In the genomic region with DNA sequence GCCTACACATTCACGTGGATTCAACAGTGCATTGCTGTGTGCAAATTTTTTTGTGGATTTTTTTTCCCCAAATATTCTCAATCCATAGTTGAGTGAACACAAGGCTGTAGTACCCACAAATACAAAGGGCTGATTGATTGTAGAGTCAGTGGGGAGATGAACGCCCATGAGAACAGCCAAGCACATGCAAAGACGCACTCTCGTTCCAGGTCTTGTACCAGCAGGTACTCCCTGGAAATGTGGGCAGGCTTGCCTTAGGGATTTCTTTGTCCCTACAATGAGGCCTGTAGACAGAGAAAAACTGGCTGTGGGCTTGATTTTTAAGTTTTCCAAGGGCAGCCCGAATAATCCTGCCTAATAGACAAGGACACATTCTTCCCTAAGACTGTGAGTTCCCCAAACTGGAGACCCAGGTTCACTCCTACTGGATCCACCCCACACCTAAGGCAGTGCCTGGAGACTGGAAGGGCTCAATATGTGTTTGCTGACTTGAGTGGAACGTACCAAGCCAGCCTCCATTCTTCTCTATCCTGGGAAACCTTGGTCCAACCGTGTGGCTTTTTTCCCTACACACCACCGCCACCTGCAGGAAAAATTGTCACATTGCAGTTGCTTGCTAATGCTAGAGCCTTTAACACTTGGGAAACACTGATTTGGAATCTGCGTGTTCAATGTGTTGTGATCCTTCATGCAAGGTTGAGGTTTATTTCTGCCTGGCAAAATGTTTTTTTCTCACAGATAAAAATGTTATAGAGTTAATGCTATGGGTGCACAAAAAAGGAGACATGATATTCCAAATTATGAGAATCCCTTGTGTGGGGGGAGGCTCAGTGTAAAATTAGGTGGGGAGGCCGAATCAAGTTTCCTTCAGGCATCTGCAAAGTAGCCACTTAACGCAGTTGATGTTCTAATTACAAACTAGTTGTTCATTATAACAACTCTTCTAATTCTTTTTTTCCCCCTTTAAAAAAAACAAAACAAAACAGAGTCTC, we compare ENCODE assay signal across 8 cellular contexts. TPM values are rescaled to one million over a fixed set of nuclear protein-coding genes. Genes with fewer than 3 reads are reported as not detected.
DNase-seq lines count a peak whose midpoint lies in the region; ATAC-seq and TF ChIP-seq lines count a peak whose summit lies in the region.

No MANE protein-coding gene starts in this region.

- H3K36me3 Mint-ChIP-seq in brain, result no peaks in the 10 kb centered on the region
- H3K36me3 Mint-ChIP-seq in stimulated activated naive B cell treated with anti-CD40 and anti-IgM and Interleukin-4, amounts not matched to agents 10 μg/mL and 1 μg/mL and 100 μg/mL, for 72 hours, result no peaks in the 10 kb centered on the region

- H3K27ac Mint-ChIP-seq in brain, result peak overlapping the region in 4 of 5 experiments; percentile 11 to 87 (median 39)
- no peak overlapping the region for H3K27ac Mint-ChIP-seq in stimulated activated naive B cell treated with anti-CD40 and anti-IgM and Interleukin-4, amounts not matched to agents 10 μg/mL and 1 μg/mL and 100 μg/mL, for 72 hours

- H3K4me1 ChIP-seq in effector memory CD4-positive, alpha-beta T cell (ENCODE audit: control insufficient read depth, insufficient read depth, low read length, poor library complexity, severe bottlenecking), result no peaks in the 10 kb centered on the region

- H3K4me1 Mint-ChIP-seq in brain, result no peaks in the 10 kb centered on the region
- H3K4me1 Mint-ChIP-seq in stimulated activated naive B cell treated with anti-CD40 and anti-IgM and Interleukin-4, amounts not matched to agents 10 μg/mL and 1 μg/mL and 100 μg/mL, for 72 hours, result no peaks in the 10 kb centered on the region

- H3K4me3 Mint-ChIP-seq in brain, result no peak overlapping the region
- no peak overlapping the region for H3K4me3 Mint-ChIP-seq in stimulated activated naive B cell treated with anti-CD40 and anti-IgM and Interleukin-4, amounts not matched to agents 10 μg/mL and 1 μg/mL and 100 μg/mL, for 72 hours

- peak; percentile 34 to 38 for ATAC-seq in stimulated activated naive B cell treated with anti-CD40 and anti-IgM and Interleukin-4, amounts not matched to agents 10 μg/mL and 1 μg/mL and 100 μg/mL, for 72 hours (replicated peaks)

- peak in 2 of 3 donors; percentile 2 to 3 for DNase-seq in stimulated activated CD4-positive, alpha-beta T cell treated with anti-CD3 and anti-CD28 coated beads, Interleukin-12 subunit alpha, Interleukin-12 subunit beta, amount 100 ng/mL, for 48 hours (ENCODE audit: low read depth in 2 of 3, low spot score in 1 of 3)
- no peak for DNase-seq in stimulated activated CD4-positive, alpha-beta T cell treated with anti-CD3 and anti-CD28 coated beads, Interleukin-4, amount 100 ng/mL, for 1 hour
- DNase-seq in HS-5 (ENCODE audit: low read depth), result peak; percentile 33
- DNase-seq in NCI-H774 (lab: John Stamatoyannopoulos, UW), result peak; percentile 57
- DNase-seq in iPS-NIHi7 (ENCODE audit: extremely low spot score), result peak; percentile 80
- DNase-seq in stimulated activated naive B cell treated with anti-CD40 and anti-IgM and Interleukin-4, amounts not matched to agents 10 μg/mL and 1 μg/mL and 100 μg/mL, for 72 hours, result no peak
- DNase-seq in effector memory CD4-positive, alpha-beta T cell, result no peak

- peaks cover 0 to 5% (median 0%) of the 10 kb centered on the region in 5 experiments for H3K9me3 Mint-ChIP-seq in brain
- H3K9me3 Mint-ChIP-seq in stimulated activated naive B cell treated with anti-CD40 and anti-IgM and Interleukin-4, amounts not matched to agents 10 μg/mL and 1 μg/mL and 100 μg/mL, for 72 hours, result no peaks in the 10 kb centered on the region

- no peaks in the 10 kb centered on the region for H3K27me3 ChIP-seq in effector memory CD4-positive, alpha-beta T cell (replicated peaks; ENCODE audit: control insufficient read depth, insufficient read depth, low read length, poor library complexity, severe bottlenecking)

- TF ChIP-seq CTCF in brain (conservative IDR thresholded peaks at IDR 0.05), result peak; percentile 92 to 95

- H3K36me3 ChIP-seq in effector memory CD4-positive, alpha-beta T cell (ENCODE audit: control insufficient read depth, insufficient read depth, low read length), result no peaks in the 10 kb centered on the region

- no peak overlapping the region for H3K27ac ChIP-seq in effector memory CD4-positive, alpha-beta T cell (ENCODE audit: insufficient read depth, low read length, poor library complexity, severe bottlenecking)

- H3K9me3 ChIP-seq in effector memory CD4-positive, alpha-beta T cell (ENCODE audit: control insufficient read depth, low read length), result no peaks in the 10 kb centered on the region

- H3K4me3 ChIP-seq in effector memory CD4-positive, alpha-beta T cell (ENCODE audit: insufficient read depth, low read depth, low read length, poor library complexity, severe bottlenecking), result no peak overlapping the region

- H3K27me3 Mint-ChIP-seq in brain, result peaks cover under 1% of the 10 kb centered on the region
- H3K27me3 Mint-ChIP-seq in stimulated activated naive B cell treated with anti-CD40 and anti-IgM and Interleukin-4, amounts not matched to agents 10 μg/mL and 1 μg/mL and 100 μg/mL, for 72 hours, result peaks cover 0 to 4% of the 10 kb centered on the region in 2 donors

RNA-seq across cellular contexts. Expression of a gene that starts 49.3 kb away (rescaled TPM):
- polyA plus RNA-seq in brain (ENCODE audit: insufficient read depth, low read depth, low replicate concordance), result 0.46 TPM

Comparison
In these comparisons a context has a peak if more than half of its experiments do, and no peak if none do; other contexts are left out.
1. DNase-seq: peak in stimulated activated CD4-positive, alpha-beta T cell treated with anti-CD3 and anti-CD28 coated beads, Interleukin-12 subunit alpha, Interleukin-12 subunit beta, amount 100 ng/mL, for 48 hours (2 of 3), HS-5 (single experiment), NCI-H774 (single experiment) and iPS-NIHi7 (single experiment); none in stimulated activated CD4-positive, alpha-beta T cell treated with anti-CD3 and anti-CD28 coated beads, Interleukin-4, amount 100 ng/mL, for 1 hour (single experiment), stimulated activated naive B cell treated with anti-CD40 and anti-IgM and Interleukin-4, amounts not matched to agents 10 μg/mL and 1 μg/mL and 100 μg/mL, for 72 hours (single experiment) and effector memory CD4-positive, alpha-beta T cell (0 of 3).